ENCODE assay signal across 10 cellular contexts in genomic region chr2:8534729-8535397, GRCh38.
A peak's percentile ranks its signal among the peaks of the same experiment; 100 is the strongest.
DNase-seq lines count a peak whose midpoint lies in the region; ATAC-seq and TF ChIP-seq lines count a peak whose summit lies in the region.
"Had no signal": no experiment of that assay in that cellular context is flagged by ENCODE, and none has a peak within 500 bp of the region (broad histone marks: within the 10 kb centered on the region; RNA-seq: fewer than 3 reads in every experiment).

No MANE protein-coding gene starts in this region.

- no peak for TF ChIP-seq CTCF in vagina (IDR thresholded peaks at IDR 0.05)

- H3K4me3 Mint-ChIP-seq in activated CD4-positive, alpha-beta T cell treated with anti-CD3 and anti-CD28 coated beads for 36 hours = no peak overlapping the region

- no peak for TF ChIP-seq POLR2A in vagina (IDR thresholded peaks at IDR 0.05)

- H3K9me3 ChIP-seq in vagina = peaks cover 8% of the 10 kb centered on the region

- peaks cover 3% of the 10 kb centered on the region for H3K36me3 Mint-ChIP-seq in activated CD4-positive, alpha-beta T cell treated with anti-CD3 and anti-CD28 coated beads for 36 hours (ENCODE audit: low read depth)

- H3K27me3 ChIP-seq in vagina = no peaks in the 10 kb centered on the region

- intact Hi-C loops in vagina (cut with DNase I) = loop anchor here (5.0 kb wide), 1 partner anchor 147 kb away; the partner anchor contains the start of gene ID2
- intact Hi-C loops in activated CD4-positive, alpha-beta T cell treated with anti-CD3 and anti-CD28 coated beads for 36 hours (cut with DNase I, micrococcal nuclease) = no loop called here

- no peak overlapping the region for H3K4me3 ChIP-seq in vagina

- H3K27ac ChIP-seq in vagina = peak overlapping the region; percentile 69

- H3K27me3 Mint-ChIP-seq in activated CD4-positive, alpha-beta T cell treated with anti-CD3 and anti-CD28 coated beads for 36 hours = no peaks in the 10 kb centered on the region

- peak; percentile 50 for DNase-seq in activated effector memory CD4-positive, alpha-beta T cell treated with anti-CD3 and anti-CD28 coated beads, Interleukin-2, amount 50 U/mL, for 16 hours
- no peak for DNase-seq in activated effector memory CD4-positive, alpha-beta T cell treated with Interleukin-2 at 50 U/mL for 16 hours
- DNase-seq in fibroblast of gingiva (ENCODE audit: low read depth) = peak; percentile 18
- peak; percentile 63 for DNase-seq in mucosa of gallbladder (ENCODE audit: low spot score)
- no peak for DNase-seq in vagina (ENCODE audit: extremely low spot score in 2 of 2)
- no peak for DNase-seq in stimulated activated naive CD4-positive, alpha-beta T cell (lab: John Stamatoyannopoulos, UW)
- no peak for DNase-seq in NCI-H524 treated with DMSO at 0.1 percent for 48 hours (lab: John Stamatoyannopoulos, UW)
- no peak for DNase-seq in activated CD4-positive, alpha-beta T cell treated with anti-CD3 and anti-CD28 coated beads for 36 hours
- DNase-seq: NCI-H345 had no signal

- no peaks in the 10 kb centered on the region for H3K36me3 ChIP-seq in vagina

- CTCF ChIA-PET in activated CD4-positive, alpha-beta T cell treated with anti-CD3 and anti-CD28 coated beads for 36 hours (lab: Charles Lee) = interaction anchor here (0.7 to 0.9 kb wide), 2 partner anchors 46 to 57 kb away, joined by 4 read pairs; no protein-coding TSS in a partner anchor

- POLR2A ChIA-PET in activated CD4-positive, alpha-beta T cell treated with anti-CD3 and anti-CD28 coated beads for 36 hours (lab: Charles Lee) = interaction anchor here (0.5 kb wide), 1 partner anchor 126 kb away, joined by 4 read pairs; no protein-coding TSS in a partner anchor

- peaks cover 28% of the 10 kb centered on the region for H3K4me1 Mint-ChIP-seq in activated CD4-positive, alpha-beta T cell treated with anti-CD3 and anti-CD28 coated beads for 36 hours

- ATAC-seq in activated CD4-positive, alpha-beta T cell treated with anti-CD3 and anti-CD28 coated beads for 36 hours = no peak
- ATAC-seq: activated naive CD4-positive, alpha-beta T cell treated with anti-CD3 and anti-CD28 coated beads, Interleukin-2, amount 50 U/mL, for 72 hours had no signal

- peaks cover 48% of the 10 kb centered on the region for H3K4me1 ChIP-seq in vagina

- H3K9me3 Mint-ChIP-seq in activated CD4-positive, alpha-beta T cell treated with anti-CD3 and anti-CD28 coated beads for 36 hours (ENCODE audit: low read depth) = peaks cover 13% of the 10 kb centered on the region

- H3K27ac Mint-ChIP-seq in activated CD4-positive, alpha-beta T cell treated with anti-CD3 and anti-CD28 coated beads for 36 hours = no peak overlapping the region
- H3K27ac Mint-ChIP-seq: activated naive CD4-positive, alpha-beta T cell treated with anti-CD3 and anti-CD28 coated beads, Interleukin-2, amount 50 U/mL, for 72 hours had no signal

Comparison
In these comparisons a context has a peak if more than half of its experiments do, and no peak if none do; other contexts are left out.
1. DNase-seq: peak in activated effector memory CD4-positive, alpha-beta T cell treated with anti-CD3 and anti-CD28 coated beads, Interleukin-2, amount 50 U/mL, for 16 hours (single experiment), fibroblast of gingiva (single experiment) and mucosa of gallbladder (single experiment); none in activated effector memory CD4-positive, alpha-beta T cell treated with Interleukin-2 at 50 U/mL for 16 hours (single experiment), vagina (0 of 2), stimulated activated naive CD4-positive, alpha-beta T cell (0 of 6), NCI-H524 treated with DMSO at 0.1 percent for 48 hours (single experiment) and activated CD4-positive, alpha-beta T cell treated with anti-CD3 and anti-CD28 coated beads for 36 hours (single experiment).